ENCODE assay signal across 17 cellular contexts in the genomic region with DNA sequence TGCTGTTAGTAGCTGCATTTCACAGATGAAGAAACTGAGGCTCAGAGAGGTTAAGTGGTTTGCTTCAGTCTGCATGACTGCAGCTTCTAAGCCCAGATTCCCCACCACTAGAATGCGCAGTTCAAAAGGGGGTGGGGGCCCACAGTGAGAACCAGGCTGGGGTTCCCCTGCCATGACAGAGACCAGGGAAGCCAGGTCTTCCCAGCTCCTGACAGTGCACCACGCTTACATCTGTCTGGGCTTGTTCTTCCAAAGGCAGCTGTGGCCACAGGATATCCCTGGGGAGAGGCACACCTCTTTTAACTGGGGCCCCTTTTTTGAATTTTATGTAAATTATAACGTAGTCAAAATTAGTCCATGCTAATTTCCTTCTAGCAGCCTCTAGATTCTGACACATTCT. TPM values are rescaled to one million over a fixed set of nuclear protein-coding genes. Genes with fewer than 3 reads are reported as not detected.
DNase-seq lines count a peak whose midpoint lies in the region; ATAC-seq, FAIRE-seq and TF ChIP-seq lines count a peak whose summit lies in the region.
"Had no signal": no experiment of that assay in that cellular context is flagged by ENCODE, and none has a peak within 500 bp of the region (broad histone marks: within the 10 kb centered on the region; RNA-seq: fewer than 3 reads in every experiment).

No MANE protein-coding gene starts in this region.

- TF ChIP-seq POLR2A in GM12878 (IDR thresholded peaks at IDR 0.05; ENCODE audit: low read depth, low read length), result no peak
- TF ChIP-seq POLR2A in vagina (IDR thresholded peaks at IDR 0.05), result no peak

- TF ChIP-seq EP300 in GM12878 (IDR thresholded peaks at IDR 0.05; ENCODE audit: borderline replicate concordance in 1 of 2, control insufficient read depth in 1 of 2, low read depth in 2 of 2, low read length in 2 of 2), result no peak

- in situ Hi-C loops in GM12878 (cut with MboI), result no loop called here

- H3K4me1 Mint-ChIP-seq in naive B cell, result peaks cover 66 to 85% (median 79%) of the 10 kb centered on the region in 3 donors

- SMC1A ChIA-PET in GM12878 (lab: Charles Lee; ENCODE audit: uncharacterized antibody, unreplicated experiment), result interaction anchor here (0.6 to 6.5 kb wide), 10 partner anchors 8 to 66 kb away, joined by 3 to 116 read pairs (median 4); no protein-coding TSS in a partner anchor

- H3K36me3 Mint-ChIP-seq in naive B cell, result peaks cover 12 to 21% of the 10 kb centered on the region in 2 donors

- no peak for FAIRE-seq in GM12878 (lab: Jason Lieb, UNC)
- FAIRE-seq: G401.6, H54, pancreas had no signal

- WGBS in heart right ventricle, 2 donors, result 75 to 85% methylated on average over 3 of the region's 3 CpGs
- 3% methylated on average over 3 of the region's 3 CpGs for whole genome bisulfite sequencing in GM12878 (ENCODE audit: insufficient coverage, insufficient replicate concordance, low lambda C conversion rate, missing lambda C conversion rate)

- H3K4me1 ChIP-seq in left ventricle myocardium inferior (peaks cover 77% of the 10 kb centered on the region), heart right ventricle (peaks cover 19 to 88% (median 53%) of the 10 kb centered on the region in 9 donors), GM12878 (ENCODE audit: control insufficient read depth, insufficient read depth, low read length) (peaks cover 22% of the 10 kb centered on the region), vagina (peaks cover 80% of the 10 kb centered on the region)
- H3K4me1 ChIP-seq: pancreas had no signal

- H3K9me3 ChIP-seq in left ventricle myocardium inferior (replicated peaks) (no peaks in the 10 kb centered on the region), heart right ventricle (no peaks in the 10 kb centered on the region), GM12878 (replicated peaks; ENCODE audit: control insufficient read depth, insufficient read depth, low read length) (no peaks in the 10 kb centered on the region), vagina (no peaks in the 10 kb centered on the region)
- H3K9me3 ChIP-seq: pancreas had no signal

- H3K27ac ChIP-seq in left ventricle myocardium inferior (replicated peaks), result peak overlapping the region; percentile 99
- peak overlapping the region in 2 of 10 donors; percentile 17 to 99 for H3K27ac ChIP-seq in heart right ventricle
- H3K27ac ChIP-seq in GM12878 (ENCODE audit: control insufficient read depth, insufficient read depth), result peak overlapping the region; percentile 58
- H3K27ac ChIP-seq in vagina, result peak overlapping the region; percentile 98
- H3K27ac ChIP-seq: pancreas had no signal

- H3K4me3 ChIP-seq in left ventricle myocardium inferior (no peak overlapping the region), heart right ventricle (no peak overlapping the region), GM12878 (peak overlapping the region; percentile 99), vagina (no peak overlapping the region)
- H3K4me3 ChIP-seq: pancreas, smooth muscle cell had no signal

- H3K79me2 ChIP-seq in GM12878 (ENCODE audit: control insufficient read depth, insufficient read depth, low read length), result peaks cover 72% of the 10 kb centered on the region

- RAD21 ChIA-PET in GM12878 (lab: Charles Lee; ENCODE audit: unreplicated experiment), result interaction anchor here (0.8 to 6.8 kb wide), 6 partner anchors 11 to 46 kb away, joined by 3 to 129 read pairs (median 8); no protein-coding TSS in a partner anchor

- POLR2A ChIA-PET in GM12878 (lab: Charles Lee), result interaction anchor here (0.5 to 5.3 kb wide), 8 partner anchors 11 to 115 kb away, joined by 3 to 127 read pairs (median 7); no protein-coding TSS in a partner anchor

- peak overlapping the region; percentile 99 for H3K4me2 ChIP-seq in GM12878 (ENCODE audit: control insufficient read depth, insufficient read depth)
- H3K4me2 ChIP-seq: smooth muscle cell had no signal

- no peak for TF ChIP-seq RAD21 in GM12878 (IDR thresholded peaks at IDR 0.05; ENCODE audit: insufficient read depth, low read depth, low read length)

- no TSS peak for BruUV-seq in GM12878 (replicated peaks; lab: Mats Ljungman, UMichigan)

- peak overlapping the region in 2 of 6 donors; percentile 16 to 85 for H3K27ac Mint-ChIP-seq in naive B cell
- H3K27ac Mint-ChIP-seq: mesothelial cell of epicardium had no signal

- no peak overlapping the region for H2AFZ ChIP-seq in GM12878 (ENCODE audit: control insufficient read depth, low read depth, low read length)

- H3K9ac ChIP-seq in GM12878 (ENCODE audit: control insufficient read depth, insufficient read depth, low read length), result peak overlapping the region; percentile 46

- ATAC-seq in heart right ventricle, result no peak
- no peak for ATAC-seq in GM12878
- no peak for ATAC-seq in naive B cell (ENCODE audit: low read depth in 2 of 2)
- no peak for ATAC-seq in HG03097 (IDR thresholded peaks at IDR 0.05; ENCODE audit: low FRiP score, unreplicated experiment)
- ATAC-seq: pancreas; stimulated activated naive B cell treated with anti-CD40 and anti-IgM and Interleukin-4, amounts not matched to agents 10 μg/mL and 1 μg/mL and 100 μg/mL, for 72 hours had no signal

- H3K9me3 Mint-ChIP-seq in naive B cell, result no peaks in the 10 kb centered on the region
- H3K9me3 Mint-ChIP-seq: mesothelial cell of epicardium; stimulated activated naive B cell treated with anti-CD40 and anti-IgM and Interleukin-4, amounts not matched to agents 10 μg/mL and 1 μg/mL and 100 μg/mL, for 72 hours had no signal

- H3K36me3 ChIP-seq in left ventricle myocardium inferior (peaks cover 31% of the 10 kb centered on the region), heart right ventricle (peaks cover 0 to 60% (median 19%) of the 10 kb centered on the region in 9 donors), GM12878 (ENCODE audit: control insufficient read depth in 2 of 2, insufficient read depth in 2 of 2, low read length in 1 of 2) (peaks cover 5 to 12% of the 10 kb centered on the region in 2 experiments), vagina (peaks cover 0 to 18% of the 10 kb centered on the region in 2 donors)
- H3K36me3 ChIP-seq: pancreas had no signal

- no peaks in the 10 kb centered on the region for H3K27me3 Mint-ChIP-seq in naive B cell
- H3K27me3 Mint-ChIP-seq: stimulated activated naive B cell treated with anti-CD40 and anti-IgM and Interleukin-4, amounts not matched to agents 10 μg/mL and 1 μg/mL and 100 μg/mL, for 72 hours had no signal

- peak overlapping the region in 5 of 8 donors; percentile 3 to 90 (median 29) for H3K4me3 Mint-ChIP-seq in naive B cell
- H3K4me3 Mint-ChIP-seq: mesothelial cell of epicardium had no signal

- intact Hi-C loops in left ventricle myocardium inferior (cut with micrococcal nuclease) (loop anchor here (10.0 kb wide), 1 partner anchor 48 kb away; no protein-coding TSS in a partner anchor), heart right ventricle (cut with DNase I) (loop anchor here in 2 of 10 donors (10.0 kb wide), 2 partner anchors 58 to 138 kb away; partner anchors contain the start of gene SPG21 (in 1 of the 2)), GM12878 (cut with micrococcal nuclease; ENCODE audit: unreplicated experiment) (no loop called here), vagina (cut with DNase I) (no loop called here)

- H4K20me1 ChIP-seq in GM12878 (ENCODE audit: control insufficient read depth, insufficient read depth), result no peaks in the 10 kb centered on the region

- DNase-seq in left ventricle myocardium inferior (no peak), heart right ventricle (no peak), GM12878 (ENCODE audit: low read depth, low spot score) (no peak), naive B cell (no peak), vagina (ENCODE audit: extremely low spot score in 2 of 2) (no peak), epidermal melanocyte (ENCODE audit: insufficient read length, low spot score) (no peak)
- no peak for DNase-seq in activated CD4-positive, CD25-positive, alpha-beta regulatory T cell treated with anti-CD3 and anti-CD28 coated beads, Interleukin-2, amount 50 U/mL, for 72 hours
- DNase-seq: activated CD4-positive, alpha-beta T cell treated with anti-CD3 and anti-CD28 coated beads, Interleukin-2, amount 50 U/mL, for 1 hour; amygdala; NCI-H1048; pancreas; stimulated activated naive B cell treated with anti-CD40 and anti-IgM and Interleukin-4, amounts not matched to agents 10 μg/mL and 1 μg/mL and 100 μg/mL, for 72 hours had no signal

- CTCF ChIA-PET in GM12878 (lab: Yijun Ruan, JAX), result interaction anchor here (0.5 to 5.1 kb wide), 12 partner anchors 12 to 195 kb away, joined by 3 to 78 read pairs (median 4); no protein-coding TSS in a partner anchor

- no peak for TF ChIP-seq CTCF in left ventricle myocardium inferior (IDR thresholded peaks at IDR 0.05; ENCODE audit: borderline replicate concordance)
- TF ChIP-seq CTCF in heart right ventricle (IDR thresholded peaks at IDR 0.05), result no peak
- no peak for TF ChIP-seq CTCF in GM12878 (IDR thresholded peaks at IDR 0.05 in 2 of 3, conservative IDR thresholded peaks at IDR 0.05 in 1 of 3; ENCODE audit: control insufficient read depth in 2 of 3, extremely low read depth in 1 of 3, insufficient read depth in 1 of 3, low read depth in 3 of 3, low read length in 3 of 3)
- no peak for TF ChIP-seq CTCF in vagina (IDR thresholded peaks at IDR 0.05)

- H3K27me3 ChIP-seq in left ventricle myocardium inferior (ENCODE audit: low read depth), result no peaks in the 10 kb centered on the region
- H3K27me3 ChIP-seq in heart right ventricle, result no peaks in the 10 kb centered on the region
- H3K27me3 ChIP-seq in GM12878 (replicated peaks in 1 of 2; ENCODE audit: control insufficient read depth in 2 of 2, insufficient read depth in 2 of 2, low read length in 1 of 2), result no peaks in the 10 kb centered on the region
- no peaks in the 10 kb centered on the region for H3K27me3 ChIP-seq in vagina
- H3K27me3 ChIP-seq: pancreas had no signal

RNA-seq across cellular contexts. Expression of gene PLEKHO2, which starts 5.3 kb away (rescaled TPM):
- total RNA-seq in left ventricle myocardium inferior, result 8.0 TPM
- total RNA-seq in heart right ventricle, result 10 to 100 TPM in 3 of 10 donors, 1 to 10 TPM in 7; 5.9 to 24.2 (median 9.7) TPM
- polyA plus RNA-seq in heart right ventricle, result 10 to 100 TPM in 1 of 2 donors, 1 to 10 TPM in 1; 7.2 to 10.2 TPM
- 20.0 and 20.1 TPM in 2 replicates for total RNA-seq in GM12878 (2013; cell fraction: nucleolus; rRNA removed)
- 21.5 and 21.6 TPM in 2 replicates for total RNA-seq in GM12878 (2014; rRNA removed)
- 14.6 and 15.5 TPM in 2 replicates for total RNA-seq in GM12878 (2014; rRNA removed; fragmentation: Illumina TruSeq; extraction: Trizol)
- 25.4 and 25.6 TPM in 2 replicates for total RNA-seq in GM12878 (2021)
- polyA plus RNA-seq in GM12878 (2011; ENCODE audit: low read depth), result 10.2 TPM
- polyA plus RNA-seq in GM12878 (2011; rRNA removed), result 11.2 and 19.4 TPM in 2 replicates
- polyA plus RNA-seq in GM12878 (2011; cell fraction: cytosol; rRNA removed), result 24.1 and 29.2 TPM in 2 replicates
- polyA plus RNA-seq in GM12878 (2011; cell fraction: nucleus; rRNA removed), result 23.2 and 25.9 TPM in 2 replicates
- 19.2 and 20.3 TPM in 2 replicates for polyA plus RNA-seq in GM12878 (2012)
- polyA plus RNA-seq in GM12878 (2014; fragmentation: Illumina TruSeq; extraction: Trizol), result 12.1 and 19.5 TPM in 2 replicates
- 1 to 10 TPM; 1.4 to 3.1 TPM for polyA plus RNA-seq in GM12878 (2014; fragmentation: Nextera tagmentation; extraction: Ambion mirVana)
- polyA plus RNA-seq in GM12878 (2014; rRNA removed), result 19.8 and 22.9 TPM in 2 replicates
- polyA plus RNA-seq in GM12878 (2016; fragmentation: Nextera tagmentation; extraction: Ambion mirVana), result 10 to 100 TPM; 22.3 to 22.4 TPM
- 15.3 and 28.9 TPM in 2 replicates for polyA minus RNA-seq in GM12878 (2011; rRNA and poly(A)+ RNA removed)
- 8.3 and 9.5 TPM in 2 replicates for polyA minus RNA-seq in GM12878 (2011; cell fraction: cytosol; rRNA and poly(A)+ RNA removed)
- polyA minus RNA-seq in GM12878 (2011; cell fraction: nucleus; rRNA and poly(A)+ RNA removed), result 5.9 and 10.8 TPM in 2 replicates
- polyA plus RNA-seq in naive B cell (ENCODE audit: low read depth in 6 of 6), result 10 to 100 TPM in 5 of 6 donors, 1 to 10 TPM in 1; 9.7 to 20.7 (median 14.4) TPM
- 34.9 TPM for total RNA-seq in vagina

RNA-seq across cellular contexts. Expression of gene PIF1, which starts 21.6 kb away (rescaled TPM):
- 0.41 TPM for total RNA-seq in left ventricle myocardium inferior
- total RNA-seq in heart right ventricle, result 1 to 10 TPM in 2 of 10 donors, under 1 TPM in 8; 0.22 to 2.9 (median 0.45) TPM
- polyA plus RNA-seq in heart right ventricle, result 1 to 10 TPM in 1 of 2 donors, under 1 TPM in 1; 0.38 to 1.6 TPM
- 90.7 and 116 TPM in 2 replicates for total RNA-seq in GM12878 (2013; cell fraction: nucleolus; rRNA removed)
- 42.8 and 43.9 TPM in 2 replicates for total RNA-seq in GM12878 (2014; rRNA removed)
- 21.0 and 22.6 TPM in 2 replicates for total RNA-seq in GM12878 (2014; rRNA removed; fragmentation: Illumina TruSeq; extraction: Trizol)
- total RNA-seq in GM12878 (2021), result 36.9 and 39.5 TPM in 2 replicates
- polyA plus RNA-seq in GM12878 (2011; ENCODE audit: low read depth), result 7.2 TPM
- polyA plus RNA-seq in GM12878 (2011; rRNA removed), result 52.9 and 68.9 TPM in 2 replicates
- 71.9 and 108 TPM in 2 replicates for polyA plus RNA-seq in GM12878 (2011; cell fraction: cytosol; rRNA removed)
- polyA plus RNA-seq in GM12878 (2011; cell fraction: nucleus; rRNA removed), result 271 and 281 TPM in 2 replicates
- polyA plus RNA-seq in GM12878 (2012), result 27.1 and 32.1 TPM in 2 replicates
- 18.3 and 36.5 TPM in 2 replicates for polyA plus RNA-seq in GM12878 (2014; fragmentation: Illumina TruSeq; extraction: Trizol)
- polyA plus RNA-seq in GM12878 (2014; fragmentation: Nextera tagmentation; extraction: Ambion mirVana), result 1 to 10 TPM; 3.7 to 7.2 TPM
- 64.0 and 69.2 TPM in 2 replicates for polyA plus RNA-seq in GM12878 (2014; rRNA removed)
- polyA plus RNA-seq in GM12878 (2016; fragmentation: Nextera tagmentation; extraction: Ambion mirVana), result 10 to 100 TPM; 28.7 to 33.4 TPM
- 21.3 and 51.3 TPM in 2 replicates for polyA minus RNA-seq in GM12878 (2011; rRNA and poly(A)+ RNA removed)
- polyA minus RNA-seq in GM12878 (2011; cell fraction: cytosol; rRNA and poly(A)+ RNA removed), result 23.0 and 29.8 TPM in 2 replicates
- 41.1 and 67.6 TPM in 2 replicates for polyA minus RNA-seq in GM12878 (2011; cell fraction: nucleus; rRNA and poly(A)+ RNA removed)
- under 1 TPM in 3 of 6 donors, not detected in 3; 0.24 to 0.62 (median 0.45) TPM for polyA plus RNA-seq in naive B cell (ENCODE audit: low read depth in 6 of 6)
- 6.6 TPM for total RNA-seq in vagina
